Comparison of ENCODE assay signal across 1 cellular context in the genomic region with DNA sequence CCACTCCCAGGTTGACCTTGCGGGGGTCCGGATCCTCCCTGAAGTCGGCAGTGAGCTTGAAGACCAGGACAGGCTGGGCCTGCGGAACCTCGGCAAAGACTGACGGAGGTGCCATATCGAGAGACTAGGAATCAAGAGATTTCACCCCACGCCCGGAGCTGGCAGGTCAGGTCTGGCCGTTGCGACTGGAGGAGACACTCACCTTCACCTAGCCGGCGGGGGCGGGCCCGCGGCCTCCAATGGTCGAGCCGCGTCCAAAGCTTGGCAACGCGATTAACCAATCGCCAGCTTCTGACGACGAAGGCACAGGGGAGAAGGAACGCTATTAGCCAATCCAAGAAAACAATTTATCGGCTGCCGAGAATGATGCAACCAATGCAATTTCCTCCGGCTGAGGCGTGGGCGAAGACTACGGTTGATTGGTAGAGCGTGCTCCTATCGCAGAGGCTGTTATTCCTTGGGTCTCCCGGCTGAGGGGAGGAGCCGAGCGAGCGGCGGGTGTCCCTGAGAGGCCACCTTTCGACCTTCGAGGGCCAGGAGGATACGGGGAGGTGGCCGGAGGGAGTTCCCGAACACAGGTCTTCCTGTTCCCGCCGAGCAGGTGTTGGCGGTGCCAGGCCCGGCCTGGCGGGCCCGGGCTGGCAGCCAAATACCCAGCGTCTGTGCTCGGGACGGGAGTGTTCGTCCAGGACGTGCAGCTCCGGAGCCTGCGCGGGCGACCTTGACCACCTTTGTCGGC.
TF ChIP-seq lines count a peak whose summit lies in the region.

TSS of gene GOT1 (minus strand) at position 174 of the 739 bp plus-strand sequence. CDS start at position 115, 59 bp downstream.

TF ChIP-seq in HepG2, 621 proteins besides CTCF, POLR2A, EP300 and RAD21 (continued from another document and continues in another):
- TF ChIP-seq, protein P1, sequence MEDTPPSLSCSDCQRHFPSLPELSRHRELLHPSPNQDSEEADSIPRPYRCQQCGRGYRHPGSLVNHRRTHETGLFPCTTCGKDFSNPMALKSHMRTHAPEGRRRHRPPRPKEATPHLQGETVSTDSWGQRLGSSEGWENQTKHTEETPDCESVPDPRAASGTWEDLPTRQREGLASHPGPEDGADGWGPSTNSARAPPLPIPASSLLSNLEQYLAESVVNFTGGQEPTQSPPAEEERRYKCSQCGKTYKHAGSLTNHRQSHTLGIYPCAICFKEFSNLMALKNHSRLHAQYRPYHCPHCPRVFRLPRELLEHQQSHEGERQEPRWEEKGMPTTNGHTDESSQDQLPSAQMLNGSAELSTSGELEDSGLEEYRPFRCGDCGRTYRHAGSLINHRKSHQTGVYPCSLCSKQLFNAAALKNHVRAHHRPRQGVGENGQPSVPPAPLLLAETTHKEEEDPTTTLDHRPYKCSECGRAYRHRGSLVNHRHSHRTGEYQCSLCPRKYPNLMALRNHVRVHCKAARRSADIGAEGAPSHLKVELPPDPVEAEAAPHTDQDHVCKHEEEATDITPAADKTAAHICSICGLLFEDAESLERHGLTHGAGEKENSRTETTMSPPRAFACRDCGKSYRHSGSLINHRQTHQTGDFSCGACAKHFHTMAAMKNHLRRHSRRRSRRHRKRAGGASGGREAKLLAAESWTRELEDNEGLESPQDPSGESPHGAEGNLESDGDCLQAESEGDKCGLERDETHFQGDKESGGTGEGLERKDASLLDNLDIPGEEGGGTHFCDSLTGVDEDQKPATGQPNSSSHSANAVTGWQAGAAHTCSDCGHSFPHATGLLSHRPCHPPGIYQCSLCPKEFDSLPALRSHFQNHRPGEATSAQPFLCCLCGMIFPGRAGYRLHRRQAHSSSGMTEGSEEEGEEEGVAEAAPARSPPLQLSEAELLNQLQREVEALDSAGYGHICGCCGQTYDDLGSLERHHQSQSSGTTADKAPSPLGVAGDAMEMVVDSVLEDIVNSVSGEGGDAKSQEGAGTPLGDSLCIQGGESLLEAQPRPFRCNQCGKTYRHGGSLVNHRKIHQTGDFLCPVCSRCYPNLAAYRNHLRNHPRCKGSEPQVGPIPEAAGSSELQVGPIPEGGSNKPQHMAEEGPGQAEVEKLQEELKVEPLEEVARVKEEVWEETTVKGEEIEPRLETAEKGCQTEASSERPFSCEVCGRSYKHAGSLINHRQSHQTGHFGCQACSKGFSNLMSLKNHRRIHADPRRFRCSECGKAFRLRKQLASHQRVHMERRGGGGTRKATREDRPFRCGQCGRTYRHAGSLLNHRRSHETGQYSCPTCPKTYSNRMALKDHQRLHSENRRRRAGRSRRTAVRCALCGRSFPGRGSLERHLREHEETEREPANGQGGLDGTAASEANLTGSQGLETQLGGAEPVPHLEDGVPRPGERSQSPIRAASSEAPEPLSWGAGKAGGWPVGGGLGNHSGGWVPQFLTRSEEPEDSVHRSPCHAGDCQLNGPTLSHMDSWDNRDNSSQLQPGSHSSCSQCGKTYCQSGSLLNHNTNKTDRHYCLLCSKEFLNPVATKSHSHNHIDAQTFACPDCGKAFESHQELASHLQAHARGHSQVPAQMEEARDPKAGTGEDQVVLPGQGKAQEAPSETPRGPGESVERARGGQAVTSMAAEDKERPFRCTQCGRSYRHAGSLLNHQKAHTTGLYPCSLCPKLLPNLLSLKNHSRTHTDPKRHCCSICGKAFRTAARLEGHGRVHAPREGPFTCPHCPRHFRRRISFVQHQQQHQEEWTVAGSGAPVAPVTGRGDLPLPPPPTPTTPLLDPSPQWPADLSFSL (CRISPR knock-in tag; IDR thresholded peaks at IDR 0.05), result no peak
- TF ChIP-seq NR2F1 (CRISPR knock-in tag; IDR thresholded peaks at IDR 0.05) (peak; percentile 63 to 85), SSRP1 (CRISPR knock-in tag; IDR thresholded peaks at IDR 0.05) (no peak; the same call in 1 of the 2 replicates), NFIB (CRISPR knock-in tag; IDR thresholded peaks at IDR 0.05; ENCODE audit: borderline replicate concordance) (no peak), FOXA3 (CRISPR knock-in tag; IDR thresholded peaks at IDR 0.05) (peak; percentile 34; the same call in 1 of the 2 replicates), ZKSCAN8 (CRISPR knock-in tag; IDR thresholded peaks at IDR 0.05; ENCODE audit: borderline replicate concordance) (no peak), ZNF296 (CRISPR knock-in tag; conservative IDR thresholded peaks at IDR 0.05) (no peak), ZBTB46 (CRISPR knock-in tag; IDR thresholded peaks at IDR 0.05; ENCODE audit: borderline replicate concordance) (no peak), FIP1L1 (IDR thresholded peaks at IDR 0.05; ENCODE audit: borderline replicate concordance, insufficient read depth, low read depth, low read length) (no peak), ZBTB38 (CRISPR knock-in tag; IDR thresholded peaks at IDR 0.05) (peak; percentile 27; the same call in 1 of the 2 replicates), CBX1 (IDR thresholded peaks at IDR 0.05; ENCODE audit: low read depth) (no peak), ZSCAN5A (CRISPR knock-in tag; IDR thresholded peaks at IDR 0.05; ENCODE audit: borderline replicate concordance) (peak; percentile 65; the same call in 1 of the 2 replicates), TFE3 (CRISPR knock-in tag; IDR thresholded peaks at IDR 0.05) (peak; percentile 57; the same call in 1 of the 2 replicates), FOXC1 (CRISPR knock-in tag; IDR thresholded peaks at IDR 0.05; ENCODE audit: borderline replicate concordance) (peak; percentile 49; the same call in 1 of the 2 replicates), ZNF331 (CRISPR knock-in tag; IDR thresholded peaks at IDR 0.05) (peak; percentile 46; the same call in 1 of the 2 replicates), YEATS2 (CRISPR knock-in tag; IDR thresholded peaks at IDR 0.05; ENCODE audit: borderline replicate concordance) (peak; percentile 90; the same call in 1 of the 2 replicates), NCOA5 (CRISPR knock-in tag; IDR thresholded peaks at IDR 0.05) (no peak), NPAS2 (CRISPR knock-in tag; IDR thresholded peaks at IDR 0.05; ENCODE audit: borderline replicate concordance) (no peak), ZNF256 (CRISPR knock-in tag; conservative IDR thresholded peaks at IDR 0.05) (no peak), GABPB1 (CRISPR knock-in tag; IDR thresholded peaks at IDR 0.05) (peak; percentile 78), HOXA9 (CRISPR knock-in tag; IDR thresholded peaks at IDR 0.05; ENCODE audit: borderline replicate concordance) (peak; percentile 79; the same call in 1 of the 2 replicates), SP5 (CRISPR knock-in tag; IDR thresholded peaks at IDR 0.05; ENCODE audit: borderline replicate concordance, low read depth) (no peak)
- TF ChIP-seq, protein P2, sequence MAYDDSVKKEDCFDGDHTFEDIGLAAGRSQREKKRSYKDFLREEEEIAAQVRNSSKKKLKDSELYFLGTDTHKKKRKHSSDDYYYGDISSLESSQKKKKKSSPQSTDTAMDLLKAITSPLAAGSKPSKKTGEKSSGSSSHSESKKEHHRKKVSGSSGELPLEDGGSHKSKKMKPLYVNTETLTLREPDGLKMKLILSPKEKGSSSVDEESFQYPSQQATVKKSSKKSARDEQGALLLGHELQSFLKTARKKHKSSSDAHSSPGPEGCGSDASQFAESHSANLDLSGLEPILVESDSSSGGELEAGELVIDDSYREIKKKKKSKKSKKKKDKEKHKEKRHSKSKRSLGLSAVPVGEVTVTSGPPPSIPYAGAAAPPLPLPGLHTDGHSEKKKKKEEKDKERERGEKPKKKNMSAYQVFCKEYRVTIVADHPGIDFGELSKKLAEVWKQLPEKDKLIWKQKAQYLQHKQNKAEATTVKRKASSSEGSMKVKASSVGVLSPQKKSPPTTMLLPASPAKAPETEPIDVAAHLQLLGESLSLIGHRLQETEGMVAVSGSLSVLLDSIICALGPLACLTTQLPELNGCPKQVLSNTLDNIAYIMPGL (CRISPR knock-in tag; IDR thresholded peaks at IDR 0.05; ENCODE audit: borderline replicate concordance in 1 of 2, low read depth in 1 of 2), result peak; percentile 48 to 63; a peak in 2 of 4 replicates
- TF ChIP-seq, protein P3, sequence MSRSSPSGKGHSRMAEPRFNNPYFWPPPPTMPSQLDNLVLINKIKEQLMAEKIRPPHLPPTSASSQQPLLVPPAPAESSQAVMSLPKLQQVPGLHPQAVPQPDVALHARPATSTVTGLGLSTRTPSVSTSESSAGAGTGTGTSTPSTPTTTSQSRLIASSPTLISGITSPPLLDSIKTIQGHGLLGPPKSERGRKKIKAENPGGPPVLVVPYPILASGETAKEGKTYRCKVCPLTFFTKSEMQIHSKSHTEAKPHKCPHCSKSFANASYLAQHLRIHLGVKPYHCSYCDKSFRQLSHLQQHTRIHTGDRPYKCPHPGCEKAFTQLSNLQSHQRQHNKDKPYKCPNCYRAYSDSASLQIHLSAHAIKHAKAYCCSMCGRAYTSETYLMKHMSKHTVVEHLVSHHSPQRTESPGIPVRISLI (CRISPR knock-in tag; IDR thresholded peaks at IDR 0.05; ENCODE audit: borderline replicate concordance), result no peak
- TF ChIP-seq, protein P4, sequence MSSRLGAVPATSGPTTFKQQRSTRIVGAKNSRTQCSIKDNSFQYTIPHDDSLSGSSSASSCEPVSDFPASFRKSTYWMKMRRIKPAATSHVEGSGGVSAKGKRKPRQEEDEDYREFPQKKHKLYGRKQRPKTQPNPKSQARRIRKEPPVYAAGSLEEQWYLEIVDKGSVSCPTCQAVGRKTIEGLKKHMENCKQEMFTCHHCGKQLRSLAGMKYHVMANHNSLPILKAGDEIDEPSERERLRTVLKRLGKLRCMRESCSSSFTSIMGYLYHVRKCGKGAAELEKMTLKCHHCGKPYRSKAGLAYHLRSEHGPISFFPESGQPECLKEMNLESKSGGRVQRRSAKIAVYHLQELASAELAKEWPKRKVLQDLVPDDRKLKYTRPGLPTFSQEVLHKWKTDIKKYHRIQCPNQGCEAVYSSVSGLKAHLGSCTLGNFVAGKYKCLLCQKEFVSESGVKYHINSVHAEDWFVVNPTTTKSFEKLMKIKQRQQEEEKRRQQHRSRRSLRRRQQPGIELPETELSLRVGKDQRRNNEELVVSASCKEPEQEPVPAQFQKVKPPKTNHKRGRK (CRISPR knock-in tag; IDR thresholded peaks at IDR 0.05), result no peak
- TF ChIP-seq, protein P5, sequence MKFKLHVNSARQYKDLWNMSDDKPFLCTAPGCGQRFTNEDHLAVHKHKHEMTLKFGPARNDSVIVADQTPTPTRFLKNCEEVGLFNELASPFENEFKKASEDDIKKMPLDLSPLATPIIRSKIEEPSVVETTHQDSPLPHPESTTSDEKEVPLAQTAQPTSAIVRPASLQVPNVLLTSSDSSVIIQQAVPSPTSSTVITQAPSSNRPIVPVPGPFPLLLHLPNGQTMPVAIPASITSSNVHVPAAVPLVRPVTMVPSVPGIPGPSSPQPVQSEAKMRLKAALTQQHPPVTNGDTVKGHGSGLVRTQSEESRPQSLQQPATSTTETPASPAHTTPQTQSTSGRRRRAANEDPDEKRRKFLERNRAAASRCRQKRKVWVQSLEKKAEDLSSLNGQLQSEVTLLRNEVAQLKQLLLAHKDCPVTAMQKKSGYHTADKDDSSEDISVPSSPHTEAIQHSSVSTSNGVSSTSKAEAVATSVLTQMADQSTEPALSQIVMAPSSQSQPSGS (CRISPR knock-in tag; IDR thresholded peaks at IDR 0.05), result peak; percentile 32; the same call in 1 of the 2 replicates
- TF ChIP-seq, protein P6, sequence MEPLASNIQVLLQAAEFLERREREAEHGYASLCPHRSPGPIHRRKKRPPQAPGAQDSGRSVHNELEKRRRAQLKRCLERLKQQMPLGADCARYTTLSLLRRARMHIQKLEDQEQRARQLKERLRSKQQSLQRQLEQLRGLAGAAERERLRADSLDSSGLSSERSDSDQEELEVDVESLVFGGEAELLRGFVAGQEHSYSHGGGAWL (CRISPR knock-in tag; IDR thresholded peaks at IDR 0.05), result peak; percentile 75; the same call in 1 of the 2 replicates
